10 cellular contexts compared by ENCODE assay signal in genomic region chr11:32884770-32885384, GRCh38. TPM values are rescaled to one million over a fixed set of nuclear protein-coding genes. Genes with fewer than 3 reads are reported as not detected.
A peak's percentile ranks its signal among the peaks of the same experiment; 100 is the strongest.
DNase-seq lines count a peak whose midpoint lies in the region; ATAC-seq and TF ChIP-seq lines count a peak whose summit lies in the region.
"Had no signal": no experiment of that assay in that cellular context is flagged by ENCODE, and none has a peak within 500 bp of the region (broad histone marks: within the 10 kb centered on the region; RNA-seq: fewer than 3 reads in every experiment).

No MANE protein-coding gene starts in this region.

- H3K9me3 ChIP-seq in thyroid gland: no peaks in the 10 kb centered on the region

- no peaks in the 10 kb centered on the region for H3K27me3 ChIP-seq in thyroid gland

- DNase-seq in AG20443 (ENCODE audit: low spot score) (peak; percentile 19), SK-MEL-5 (ENCODE audit: low read depth, low spot score) (peak; percentile 54), iris pigment epithelial cell (ENCODE audit: low read depth) (peak; percentile 40), thyroid gland (no peak), caudate nucleus (lab: John Stamatoyannopoulos, UW) (no peak)
- no peak for DNase-seq in stimulated activated CD4-positive, alpha-beta T cell treated with anti-CD3 and anti-CD28 coated beads, Interleukin-12 subunit alpha, Interleukin-12 subunit beta, amount 100 ng/mL, for 4 hours
- DNase-seq: cerebellar nuclear complex; NK-92 treated with Interleukin-12 subunit alpha and Interleukin-12 subunit beta, amount 100 ng/mL, for 24 hours had no signal

- no peaks in the 10 kb centered on the region for H3K36me3 ChIP-seq in thyroid gland

- 72 to 85% methylated on average over 3 of the region's 3 CpGs for WGBS in thyroid gland, 2 donors

- H3K27ac ChIP-seq in thyroid gland: no peak overlapping the region
- H3K27ac ChIP-seq in caudate nucleus (ENCODE audit: low read depth, low read length): no peak overlapping the region

- intact Hi-C loops in thyroid gland (cut with DNase I): no loop called here

- in situ Hi-C loops in SK-MEL-5 (cut with HindIII; ENCODE audit: low pct_unique_long_range_greater_than_20kb, low sequenced_read_pairs): no loop called here

- TF ChIP-seq POLR2A in thyroid gland (IDR thresholded peaks at IDR 0.05): no peak

- H3K4me1 ChIP-seq in thyroid gland: no peaks in the 10 kb centered on the region

- peak in 2 of 6 experiments; percentile 16 to 38 for TF ChIP-seq CTCF in thyroid gland (IDR thresholded peaks at IDR 0.05)

- H3K4me3 ChIP-seq in thyroid gland (replicated peaks in 1 of 3): no peak overlapping the region

- ATAC-seq in GM19395 (IDR thresholded peaks at IDR 0.05; ENCODE audit: unreplicated experiment): peak; percentile 63
- ATAC-seq in GM18517 (IDR thresholded peaks at IDR 0.05; ENCODE audit: unreplicated experiment): no peak

RNA-seq across cellular contexts. Expression of gene QSER1, which starts 7.7 kb away (rescaled TPM):
- total RNA-seq in SK-MEL-5 (2014; rRNA removed; shearing (Covaris generic)): 21.7 and 24.1 TPM in 2 replicates
- 12.2 and 19.2 TPM in 2 replicates for polyA plus RNA-seq in SK-MEL-5 (2015; cell fraction: cytosol; rRNA removed)
- polyA plus RNA-seq in SK-MEL-5 (2015; cell fraction: nucleus; rRNA removed): 28.2 and 33.5 TPM in 2 replicates
- total RNA-seq in thyroid gland: 10 to 100 TPM; 35.5 to 59.9 (median 42.6) TPM

RNA-seq across cellular contexts. Expression of gene PRRG4, which starts 55.1 kb away (rescaled TPM):
- 0.18 and 0.29 TPM in 2 replicates for total RNA-seq in SK-MEL-5 (2014; rRNA removed; shearing (Covaris generic))
- polyA plus RNA-seq in SK-MEL-5 (2015; cell fraction: cytosol; rRNA removed): 0.58 and 0.76 TPM in 2 replicates
- not detected in 2 replicates for polyA plus RNA-seq in SK-MEL-5 (2015; cell fraction: nucleus; rRNA removed)
- total RNA-seq in thyroid gland: 10 to 100 TPM; 13.4 to 20.8 (median 17.7) TPM

Comparison
In these comparisons a context has a peak if more than half of its experiments do, and no peak if none do; other contexts are left out.
1. DNase-seq: peak in AG20443 (single experiment), SK-MEL-5 (single experiment) and iris pigment epithelial cell (single experiment); none in stimulated activated CD4-positive, alpha-beta T cell treated with anti-CD3 and anti-CD28 coated beads, Interleukin-12 subunit alpha, Interleukin-12 subunit beta, amount 100 ng/mL, for 4 hours (single experiment), thyroid gland (0 of 2) and caudate nucleus (0 of 61).
2. RNA of gene PRRG4, which starts 55.1 kb away (total RNA-seq): 13.4 to 20.8 TPM in thyroid gland; 0.18 to 0.29 TPM in SK-MEL-5; every median in the first group is over 10 times any median in the second.